ENCODE assay signal across 8 cellular contexts in the genomic region with DNA sequence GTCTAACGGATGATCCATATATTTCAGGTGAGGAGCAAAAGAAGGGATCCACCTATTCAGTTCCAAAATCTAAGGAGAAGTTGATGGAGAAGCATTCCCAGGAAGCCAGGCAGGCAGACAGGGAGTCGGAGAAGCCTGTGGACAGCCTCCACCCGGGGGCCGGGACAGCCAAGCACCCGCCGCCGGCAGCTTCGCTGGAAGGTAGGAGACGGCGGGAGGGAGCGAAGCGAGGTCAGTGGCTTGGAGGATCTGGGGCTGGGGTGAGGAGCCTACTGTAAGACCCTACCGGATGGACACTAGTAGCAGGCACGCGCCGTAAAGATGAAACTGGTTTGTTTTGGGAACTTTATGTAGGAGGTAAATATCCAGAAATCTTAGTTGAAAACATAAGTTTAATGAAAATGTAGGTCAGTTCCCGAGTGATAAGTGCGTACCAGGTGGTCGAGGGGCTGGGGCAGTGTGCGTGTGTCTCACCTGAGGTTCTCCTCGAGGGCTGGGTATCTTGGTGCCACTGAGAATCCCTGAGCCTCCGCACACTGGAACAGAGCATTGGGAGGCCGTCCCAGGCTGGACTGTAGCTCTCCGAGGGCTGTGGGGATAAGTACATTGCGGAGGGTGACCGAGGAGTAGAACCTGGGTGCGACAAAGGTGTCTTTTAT. TPM values are rescaled to one million over a fixed set of nuclear protein-coding genes. Genes with fewer than 3 reads are reported as not detected.
DNase-seq lines count a peak whose midpoint lies in the region; ATAC-seq and TF ChIP-seq lines count a peak whose summit lies in the region.

No MANE protein-coding gene starts in this region.

- H3K4me3 ChIP-seq in choroid plexus epithelial cell (ENCODE audit: low read depth, low read length) = peak overlapping the region; percentile 100
- H3K4me3 ChIP-seq in mesenchymal stem cell (ENCODE audit: insufficient read depth in 1 of 2, low read depth in 1 of 2, low read length in 2 of 2) = peak overlapping the region; percentile 89 to 96
- peak overlapping the region; percentile 60 to 66 for H3K4me3 ChIP-seq in aorta (ENCODE audit: low read length in 2 of 2)

- H3K27me3 ChIP-seq in mesenchymal stem cell (ENCODE audit: control insufficient read depth in 1 of 2, insufficient read depth in 1 of 2, low read length in 2 of 2) (no peaks in the 10 kb centered on the region), aorta (ENCODE audit: control insufficient read depth in 1 of 2, insufficient read depth in 2 of 2, low read length in 1 of 2) (no peaks in the 10 kb centered on the region)

- peak; percentile 8 for DNase-seq in NOMO-1 treated with DMSO at 0.1 percent for 48 hours (lab: John Stamatoyannopoulos, UW; ENCODE audit: unreplicated experiment)
- DNase-seq in NOMO-1 (lab: John Stamatoyannopoulos, UW; ENCODE audit: unreplicated experiment in 2 of 2) = no peak
- peak; percentile 35 for DNase-seq in NCI-H69 (lab: John Stamatoyannopoulos, UW)
- DNase-seq in choroid plexus epithelial cell (ENCODE audit: low read depth) = peak; percentile 15
- peak; percentile 33 for DNase-seq in mesenchymal stem cell
- no peak for DNase-seq in aorta
- DNase-seq in anterior cingulate cortex (lab: John Stamatoyannopoulos, UW) = no peak

- H3K23ac ChIP-seq in mesenchymal stem cell (ENCODE audit: low read length in 2 of 2) = no peak overlapping the region

- H3K27ac ChIP-seq in mesenchymal stem cell (ENCODE audit: low read length, poor library complexity, severe bottlenecking) = peak overlapping the region; percentile 11
- H3K27ac ChIP-seq in aorta (ENCODE audit: low read depth in 1 of 2, low read length in 2 of 2) = no peak overlapping the region

- peak overlapping the region in 1 of 2 experiments; percentile 46 for H3K18ac ChIP-seq in mesenchymal stem cell (ENCODE audit: low read depth in 1 of 2, low read length in 2 of 2)

- ATAC-seq in aorta (ENCODE audit: low FRiP score) = no peak
- ATAC-seq in GM18511 (IDR thresholded peaks at IDR 0.05; ENCODE audit: unreplicated experiment) = no peak

- H3K4me2 ChIP-seq in mesenchymal stem cell (ENCODE audit: low read length, poor library complexity, severe bottlenecking) = peak overlapping the region; percentile 97

- no peak overlapping the region for H4K91ac ChIP-seq in mesenchymal stem cell (ENCODE audit: low read length)

- no peak overlapping the region for H2AFZ ChIP-seq in mesenchymal stem cell (ENCODE audit: low read depth, low read length)

- peaks cover 23% of the 10 kb centered on the region for H3K79me1 ChIP-seq in mesenchymal stem cell (replicated peaks; ENCODE audit: low read length, poor library complexity, severe bottlenecking)

- no peak overlapping the region for H2BK120ac ChIP-seq in mesenchymal stem cell (ENCODE audit: low read depth, low read length)

- H2BK15ac ChIP-seq in mesenchymal stem cell (ENCODE audit: low read depth, poor library complexity, severe bottlenecking) = no peak overlapping the region

- no peak overlapping the region for H2BK5ac ChIP-seq in mesenchymal stem cell (ENCODE audit: low read depth, low read length, poor library complexity, severe bottlenecking)

- WGBS in mesenchymal stem cell = 26% methylated on average over 27 of the region's 27 CpGs
- WGBS in aorta, 2 donors = 11 to 12% methylated on average over 27 of the region's 27 CpGs

- no peaks in the 10 kb centered on the region for H3K9me3 ChIP-seq in mesenchymal stem cell (ENCODE audit: control insufficient read depth, low read length)
- no peaks in the 10 kb centered on the region for H3K9me3 ChIP-seq in aorta (ENCODE audit: control insufficient read depth, low read length)

- H2BK12ac ChIP-seq in mesenchymal stem cell (ENCODE audit: low read length in 2 of 2) = no peak overlapping the region

- H3K36me3 ChIP-seq in mesenchymal stem cell (ENCODE audit: control insufficient read depth in 1 of 2, insufficient read depth in 2 of 2, low read depth in 1 of 2, low read length in 2 of 2) (peaks cover 28 to 34% of the 10 kb centered on the region in 2 experiments), aorta (ENCODE audit: control insufficient read depth in 1 of 2, insufficient read depth in 2 of 2, low read length in 1 of 2) (no peaks in the 10 kb centered on the region)

- no peak overlapping the region for H4K8ac ChIP-seq in mesenchymal stem cell (ENCODE audit: low read length)

- H3K4me1 ChIP-seq in mesenchymal stem cell (ENCODE audit: control insufficient read depth, insufficient read depth, low read depth, low read length) = peaks cover 16% of the 10 kb centered on the region
- peaks cover 0 to 3% of the 10 kb centered on the region in 2 donors for H3K4me1 ChIP-seq in aorta (ENCODE audit: control insufficient read depth in 1 of 2, insufficient read depth in 2 of 2, low read length in 2 of 2)

- H3K9ac ChIP-seq in mesenchymal stem cell (ENCODE audit: low read length) = peak overlapping the region; percentile 93

- no peak for TF ChIP-seq CTCF in choroid plexus epithelial cell (conservative IDR thresholded peaks at IDR 0.05; ENCODE audit: low read depth, low read length)

- peak overlapping the region in 1 of 2 experiments; percentile 42 for H3K14ac ChIP-seq in mesenchymal stem cell (ENCODE audit: low read length in 2 of 2)

- intact Hi-C loops in aorta (cut with DNase I) = loop anchor here in 1 of 2 donors (1.0 to 5.0 kb wide), 2 partner anchors 28 to 44 kb away; a partner anchor contains a TSS

- peak overlapping the region in 1 of 2 experiments; percentile 87 for H3K4ac ChIP-seq in mesenchymal stem cell (ENCODE audit: low read depth in 1 of 2, low read length in 2 of 2)

- H2AK5ac ChIP-seq in mesenchymal stem cell (ENCODE audit: low read length, severe bottlenecking) = no peak overlapping the region

RNA-seq across cellular contexts. Expression of a gene that starts 0.7 kb away (rescaled TPM):
- 9.7 TPM for polyA plus RNA-seq in mesenchymal stem cell (2013, experiment 1 of 2)
- 8.6 TPM for polyA plus RNA-seq in mesenchymal stem cell (2013, experiment 2 of 2)
- total RNA-seq in aorta = 1 to 10 TPM; 6.5 to 8.6 TPM
- 10 to 100 TPM in 1 of 2 donors, 1 to 10 TPM in 1; 3.0 to 10.7 TPM for polyA plus RNA-seq in aorta

RNA-seq across cellular contexts. Expression of a gene that starts 0.8 kb away (rescaled TPM):
- polyA plus RNA-seq in mesenchymal stem cell (2013, experiment 1 of 2) = 46.7 TPM
- polyA plus RNA-seq in mesenchymal stem cell (2013, experiment 2 of 2) = 45.2 TPM
- total RNA-seq in aorta = 10 to 100 TPM; 69.0 to 78.8 TPM
- polyA plus RNA-seq in aorta = 100 to 1,000 TPM in 1 of 2 donors, 10 to 100 TPM in 1; 45.5 to 112 TPM

RNA-seq across cellular contexts. Expression of a gene that starts 28.1 kb away (rescaled TPM):
- polyA plus RNA-seq in mesenchymal stem cell (2013, experiment 1 of 2) = 21.1 TPM
- 23.0 TPM for polyA plus RNA-seq in mesenchymal stem cell (2013, experiment 2 of 2)
- 10 to 100 TPM; 29.9 to 71.1 TPM for total RNA-seq in aorta
- polyA plus RNA-seq in aorta = 100 to 1,000 TPM in 1 of 2 donors, 10 to 100 TPM in 1; 24.7 to 134 TPM

RNA-seq across cellular contexts. Expression of a gene that starts 43.2 kb away (rescaled TPM):
- 6.6 TPM for polyA plus RNA-seq in mesenchymal stem cell (2013, experiment 1 of 2)
- 6.9 TPM for polyA plus RNA-seq in mesenchymal stem cell (2013, experiment 2 of 2)
- total RNA-seq in aorta = 10 to 100 TPM in 1 of 2 donors, 1 to 10 TPM in 1; 9.1 to 13.4 TPM
- 10 to 100 TPM in 1 of 2 donors, 1 to 10 TPM in 1; 4.9 to 12.0 TPM for polyA plus RNA-seq in aorta

RNA-seq across cellular contexts. Expression of a gene that starts 44.9 kb away (rescaled TPM):
- polyA plus RNA-seq in mesenchymal stem cell (2013, experiment 1 of 2) = not detected
- polyA plus RNA-seq in mesenchymal stem cell (2013, experiment 2 of 2) = not detected
- not detected for total RNA-seq in aorta
- 1 to 10 TPM in 1 of 2 donors, not detected in 1; 8.5 TPM for polyA plus RNA-seq in aorta

Comparison
In these comparisons a context has a peak if more than half of its experiments do, and no peak if none do; other contexts are left out.
1. DNase-seq: peak in NOMO-1 treated with DMSO at 0.1 percent for 48 hours (single experiment), NCI-H69 (single experiment), choroid plexus epithelial cell (single experiment) and mesenchymal stem cell (single experiment); none in NOMO-1 (0 of 2), aorta (0 of 2) and anterior cingulate cortex (0 of 58).
2. Peak in every context shown above with its lines, with median percentiles within 50 percentile points of each other: H3K4me3 ChIP-seq.